8 cellular contexts compared by ENCODE assay signal in the genomic region with DNA sequence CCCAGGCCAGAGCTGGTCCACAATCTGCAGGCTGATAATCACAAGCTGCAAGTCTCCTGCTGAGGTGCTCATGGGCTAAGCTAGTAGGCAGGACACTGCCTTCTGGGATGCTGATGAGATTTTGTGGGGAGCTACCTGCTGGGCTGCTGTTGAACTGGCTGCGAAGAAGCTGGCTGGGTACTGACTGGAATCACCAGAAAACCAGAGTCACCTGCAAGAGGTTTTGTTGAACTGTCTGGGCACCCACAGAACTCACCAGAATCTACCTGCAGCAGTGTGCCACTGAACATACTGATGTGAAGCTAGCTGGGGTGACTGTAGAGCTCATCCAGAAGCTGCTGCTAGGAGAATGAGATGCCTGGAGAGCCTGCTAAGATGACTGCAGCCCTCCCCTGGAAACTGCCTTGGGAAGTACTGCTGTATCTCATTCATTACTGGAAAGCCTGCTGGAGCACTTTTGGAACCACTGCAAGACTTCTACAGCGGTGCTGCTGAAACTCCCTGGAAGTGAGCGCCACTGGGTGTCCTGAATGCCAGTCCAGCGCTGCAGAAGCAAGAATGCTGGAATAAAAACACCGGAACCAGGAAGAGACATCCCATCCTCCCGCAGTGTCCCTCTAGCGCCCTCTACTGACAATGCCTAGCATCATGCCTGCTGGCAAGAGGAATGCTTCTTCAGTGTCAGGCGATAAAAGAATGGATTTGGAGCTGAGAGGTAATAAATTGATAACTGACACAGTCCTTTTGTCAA.
DNase-seq lines count a peak whose midpoint lies in the region; ATAC-seq and FAIRE-seq lines count a peak whose summit lies in the region.

No MANE protein-coding gene starts in this region.

- H3K4me1 ChIP-seq in adipocyte (ENCODE audit: control insufficient read depth, insufficient read depth, low read length) = no peaks in the 10 kb centered on the region

- H3K36me3 ChIP-seq in adipocyte (ENCODE audit: control insufficient read depth, insufficient read depth, low read length, severe bottlenecking) = no peaks in the 10 kb centered on the region

- no peak for ATAC-seq in HG03460 (IDR thresholded peaks at IDR 0.05; ENCODE audit: unreplicated experiment)

- FAIRE-seq in RCC 7860 (lab: Jason Lieb, UNC) = no peak

- H3K4me3 ChIP-seq in Jurkat, Clone E6-1 (ENCODE audit: low read length) = no peak overlapping the region
- H3K4me3 ChIP-seq in adipocyte (ENCODE audit: low read length) = peak overlapping the region; percentile 72

- peak; percentile 32 for DNase-seq in activated gamma-delta T cell treated with Interleukin-2 at 50 U/mL for 16 hours
- no peak for DNase-seq in activated gamma-delta T cell (lab: John Stamatoyannopoulos, UW)
- DNase-seq in Jurkat, Clone E6-1 (ENCODE audit: low read depth, low spot score) = peak; percentile 27
- peak; percentile 54 for DNase-seq in RCC 7860 (ENCODE audit: low spot score)
- DNase-seq in adipocyte (ENCODE audit: low read depth) = peak; percentile 90
- DNase-seq in cardiac septum (ENCODE audit: low spot score) = peak; percentile 79
- DNase-seq in posterior vena cava (ENCODE audit: low spot score) = peak; percentile 84

- peak overlapping the region; percentile 66 for H3K9ac ChIP-seq in adipocyte (ENCODE audit: low read length)

- H3K9me3 ChIP-seq in adipocyte (ENCODE audit: control insufficient read depth, low read length) = peaks cover 5% of the 10 kb centered on the region

- intact Hi-C loops in cardiac septum (cut with DNase I) (no loop called here), posterior vena cava (cut with DNase I) (no loop called here)

- H3K27me3 ChIP-seq in adipocyte (replicated peaks; ENCODE audit: control insufficient read depth, insufficient read depth, low read length) = no peaks in the 10 kb centered on the region
